ENCODE assay signal across 8 cellular contexts in the genomic region with DNA sequence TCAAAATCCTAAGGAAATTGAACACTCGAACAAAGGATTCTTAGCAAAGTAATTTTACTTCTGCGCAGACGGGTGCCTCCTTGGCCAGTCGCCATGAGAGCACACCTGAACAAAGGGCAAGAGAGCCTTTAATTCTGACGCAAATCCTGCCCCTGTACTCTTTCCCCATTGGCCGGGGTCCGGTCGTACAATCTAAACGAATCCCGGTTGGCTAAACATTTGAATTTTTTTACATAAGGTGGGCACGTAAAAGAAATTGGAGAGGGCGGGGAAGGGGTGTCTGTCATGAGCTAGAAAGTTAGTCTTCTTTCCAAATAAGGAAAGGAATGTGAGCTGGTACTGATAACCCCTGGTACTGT. TPM values are rescaled to one million over a fixed set of nuclear protein-coding genes. Genes with fewer than 3 reads are reported as not detected.
DNase-seq lines count a peak whose midpoint lies in the region; ATAC-seq and TF ChIP-seq lines count a peak whose summit lies in the region.

No MANE protein-coding gene starts in this region.

- intact Hi-C loops in Calu3 (cut with micrococcal nuclease; ENCODE audit: unreplicated experiment) (loop anchor here (5.0 kb wide), 1 partner anchor 41 kb away; no protein-coding TSS in a partner anchor), right lobe of liver (cut with DNase I) (no loop called here)

- no peak for TF ChIP-seq CTCF in Calu3 (IDR thresholded peaks at IDR 0.05; ENCODE audit: unreplicated experiment)
- no peak for TF ChIP-seq CTCF in right lobe of liver (IDR thresholded peaks at IDR 0.05)

- peaks cover 20% of the 10 kb centered on the region for H3K4me1 Mint-ChIP-seq in Calu3 (ENCODE audit: low read depth, unreplicated experiment)
- peaks cover 8% of the 10 kb centered on the region for H3K4me1 Mint-ChIP-seq in activated T-helper 17 cell treated with anti-CD3 and anti-CD28 coated beads, Interleukin-2, amount 50 U/mL, for 72 hours

- H3K79me1 ChIP-seq in mesenchymal stem cell (replicated peaks; ENCODE audit: low read length, poor library complexity, severe bottlenecking): no peaks in the 10 kb centered on the region

- no peak for ATAC-seq in activated T-helper 17 cell treated with anti-CD3 and anti-CD28 coated beads, Interleukin-2, amount 50 U/mL, for 72 hours (replicated peaks)
- ATAC-seq in right lobe of liver: peak; percentile 37 to 49 (median 44)
- ATAC-seq in HG03108 (IDR thresholded peaks at IDR 0.05; ENCODE audit: unreplicated experiment): no peak

- no peaks in the 10 kb centered on the region for H3K27me3 Mint-ChIP-seq in Calu3 (ENCODE audit: unreplicated experiment)
- H3K27me3 Mint-ChIP-seq in activated T-helper 17 cell treated with anti-CD3 and anti-CD28 coated beads, Interleukin-2, amount 50 U/mL, for 72 hours: peaks cover 16% of the 10 kb centered on the region

- TF ChIP-seq POLR2A in right lobe of liver (IDR thresholded peaks at IDR 0.05): no peak

- no peak overlapping the region for H4K91ac ChIP-seq in mesenchymal stem cell (ENCODE audit: low read length)

- H3K9me3 ChIP-seq in right lobe of liver (no peaks in the 10 kb centered on the region), mesenchymal stem cell (ENCODE audit: control insufficient read depth, low read length) (no peaks in the 10 kb centered on the region)

- CTCF ChIA-PET in Calu3 (lab: Charles Lee): interaction anchor here (0.5 to 1.5 kb wide), 7 partner anchors 32 to 390 kb away, joined by 3 to 16 read pairs (median 4); partner anchors contain the start of gene SRSF10

- peak overlapping the region; percentile 66 for H3K4me3 Mint-ChIP-seq in Calu3 (ENCODE audit: low read depth, unreplicated experiment)
- peak overlapping the region; percentile 58 for H3K4me3 Mint-ChIP-seq in activated T-helper 17 cell treated with anti-CD3 and anti-CD28 coated beads, Interleukin-2, amount 50 U/mL, for 72 hours

- H3K4me3 ChIP-seq in right lobe of liver (peak overlapping the region in 1 of 3 donors; percentile 17), mesenchymal stem cell (ENCODE audit: insufficient read depth in 1 of 2, low read depth in 1 of 2, low read length in 2 of 2) (no peak overlapping the region)

- DNase-seq in Calu3 (peak; percentile 54), NCI-H128 (lab: John Stamatoyannopoulos, UW; ENCODE audit: unreplicated experiment) (peak; percentile 88), right lobe of liver (peak; percentile 65 to 81 (median 70)), NCI-H2029 treated with DMSO at 0.1 percent for 48 hours (lab: John Stamatoyannopoulos, UW) (no peak), mesenchymal stem cell (no peak), medulla oblongata (ENCODE audit: extremely low spot score) (no peak)

- no peak overlapping the region for H2BK15ac ChIP-seq in mesenchymal stem cell (ENCODE audit: low read depth, poor library complexity, severe bottlenecking)

- H3K27ac ChIP-seq in right lobe of liver: peak overlapping the region in 2 of 3 donors; percentile 32 to 76
- H3K27ac ChIP-seq in mesenchymal stem cell (ENCODE audit: low read length, poor library complexity, severe bottlenecking): no peak overlapping the region

- no peak overlapping the region for H3K14ac ChIP-seq in mesenchymal stem cell (ENCODE audit: low read length in 2 of 2)

- no peak overlapping the region for H3K9ac ChIP-seq in mesenchymal stem cell (ENCODE audit: low read length)

- no peak overlapping the region for H2AK5ac ChIP-seq in mesenchymal stem cell (ENCODE audit: low read length, severe bottlenecking)

- no peak overlapping the region for H2BK5ac ChIP-seq in mesenchymal stem cell (ENCODE audit: low read depth, low read length, poor library complexity, severe bottlenecking)

- no peak overlapping the region for H2BK120ac ChIP-seq in mesenchymal stem cell (ENCODE audit: low read depth, low read length)

- no peak overlapping the region for H3K18ac ChIP-seq in mesenchymal stem cell (ENCODE audit: low read depth in 1 of 2, low read length in 2 of 2)

- no peak overlapping the region for H3K23ac ChIP-seq in mesenchymal stem cell (ENCODE audit: low read length in 2 of 2)

- H3K27ac Mint-ChIP-seq in Calu3 (ENCODE audit: unreplicated experiment): peak overlapping the region; percentile 48
- no peak overlapping the region for H3K27ac Mint-ChIP-seq in activated T-helper 17 cell treated with anti-CD3 and anti-CD28 coated beads, Interleukin-2, amount 50 U/mL, for 72 hours

- no peaks in the 10 kb centered on the region for H3K9me3 Mint-ChIP-seq in Calu3 (ENCODE audit: low read depth, unreplicated experiment)
- no peaks in the 10 kb centered on the region for H3K9me3 Mint-ChIP-seq in activated T-helper 17 cell treated with anti-CD3 and anti-CD28 coated beads, Interleukin-2, amount 50 U/mL, for 72 hours

- H3K4me1 ChIP-seq in right lobe of liver (peaks cover 0 to 28% (median 0%) of the 10 kb centered on the region in 4 donors), mesenchymal stem cell (ENCODE audit: control insufficient read depth, insufficient read depth, low read depth, low read length) (peaks cover 6% of the 10 kb centered on the region)

- WGBS in right lobe of liver (ENCODE audit: insufficient coverage, low coverage, low lambda C conversion rate, missing lambda C conversion rate): 4% methylated on average over 12 of the region's 12 CpGs
- WGBS in mesenchymal stem cell: 22% methylated on average over 12 of the region's 12 CpGs

- H3K36me3 ChIP-seq in right lobe of liver (no peaks in the 10 kb centered on the region), mesenchymal stem cell (ENCODE audit: control insufficient read depth in 1 of 2, insufficient read depth in 2 of 2, low read depth in 1 of 2, low read length in 2 of 2) (no peaks in the 10 kb centered on the region)

- H2BK12ac ChIP-seq in mesenchymal stem cell (ENCODE audit: low read length in 2 of 2): no peak overlapping the region

- H3K4me2 ChIP-seq in mesenchymal stem cell (ENCODE audit: low read length, poor library complexity, severe bottlenecking): no peak overlapping the region

- H4K8ac ChIP-seq in mesenchymal stem cell (ENCODE audit: low read length): no peak overlapping the region

- no peaks in the 10 kb centered on the region for H3K27me3 ChIP-seq in right lobe of liver
- peaks cover 50 to 58% of the 10 kb centered on the region in 2 experiments for H3K27me3 ChIP-seq in mesenchymal stem cell (ENCODE audit: control insufficient read depth in 1 of 2, insufficient read depth in 1 of 2, low read length in 2 of 2)

- H3K36me3 Mint-ChIP-seq in Calu3 (ENCODE audit: insufficient read depth, unreplicated experiment): peaks cover 15% of the 10 kb centered on the region
- H3K36me3 Mint-ChIP-seq in activated T-helper 17 cell treated with anti-CD3 and anti-CD28 coated beads, Interleukin-2, amount 50 U/mL, for 72 hours (ENCODE audit: low read depth): no peaks in the 10 kb centered on the region

- no peak overlapping the region for H2AFZ ChIP-seq in mesenchymal stem cell (ENCODE audit: low read depth, low read length)

- no TSS peak for BruUV-seq in Calu3 (replicated peaks; lab: Mats Ljungman, UMichigan)

- no peak overlapping the region for H3K4ac ChIP-seq in mesenchymal stem cell (ENCODE audit: low read depth in 1 of 2, low read length in 2 of 2)

RNA-seq across cellular contexts. Expression of gene IL22RA1, which starts 8.2 kb away (rescaled TPM):
- total RNA-seq in Calu3 (2022) (1.3 and 2.0 TPM in 2 replicates), right lobe of liver (1 to 10 TPM; 1.8 to 4.5 (median 2.8) TPM)
- total RNA-seq in activated T-helper 17 cell treated with anti-CD3 and anti-CD28 coated beads, Interleukin-2, amount 50 U/mL, for 72 hours: not detected
- polyA plus RNA-seq in mesenchymal stem cell (2013, experiment 1 of 2): not detected
- polyA plus RNA-seq in mesenchymal stem cell (2013, experiment 2 of 2): not detected

RNA-seq across cellular contexts. Expression of gene IFNLR1, which starts 35.9 kb away (rescaled TPM):
- 4.5 and 5.0 TPM in 2 replicates for total RNA-seq in Calu3 (2022)
- 1 to 10 TPM; 1.6 to 9.2 TPM for total RNA-seq in activated T-helper 17 cell treated with anti-CD3 and anti-CD28 coated beads, Interleukin-2, amount 50 U/mL, for 72 hours
- total RNA-seq in right lobe of liver: 1 to 10 TPM; 3.4 to 8.3 (median 4.0) TPM
- polyA plus RNA-seq in mesenchymal stem cell (2013, experiment 1 of 2): 0.12 TPM
- 0.15 TPM for polyA plus RNA-seq in mesenchymal stem cell (2013, experiment 2 of 2)

RNA-seq across cellular contexts. Expression of gene MYOM3, which starts 39.2 kb away (rescaled TPM):
- total RNA-seq in Calu3 (2022): 0.42 and 1.0 TPM in 2 replicates
- total RNA-seq in activated T-helper 17 cell treated with anti-CD3 and anti-CD28 coated beads, Interleukin-2, amount 50 U/mL, for 72 hours: not detected
- total RNA-seq in right lobe of liver: under 1 TPM; 0.04 to 0.37 (median 0.13) TPM
- not detected for polyA plus RNA-seq in mesenchymal stem cell (2013, experiment 1 of 2)
- not detected for polyA plus RNA-seq in mesenchymal stem cell (2013, experiment 2 of 2)

Comparison
In these comparisons a context has a peak if more than half of its experiments do, and no peak if none do; other contexts are left out.
1. DNase-seq: peak in Calu3 (single experiment), NCI-H128 (single experiment) and right lobe of liver (3 of 3); none in NCI-H2029 treated with DMSO at 0.1 percent for 48 hours (single experiment), mesenchymal stem cell (single experiment) and medulla oblongata (single experiment).
2. ATAC-seq: peak in right lobe of liver (4 of 4); none in activated T-helper 17 cell treated with anti-CD3 and anti-CD28 coated beads, Interleukin-2, amount 50 U/mL, for 72 hours (single experiment) and HG03108 (single experiment).